Comparison of ENCODE assay signal across 17 cellular contexts in the genomic region with DNA sequence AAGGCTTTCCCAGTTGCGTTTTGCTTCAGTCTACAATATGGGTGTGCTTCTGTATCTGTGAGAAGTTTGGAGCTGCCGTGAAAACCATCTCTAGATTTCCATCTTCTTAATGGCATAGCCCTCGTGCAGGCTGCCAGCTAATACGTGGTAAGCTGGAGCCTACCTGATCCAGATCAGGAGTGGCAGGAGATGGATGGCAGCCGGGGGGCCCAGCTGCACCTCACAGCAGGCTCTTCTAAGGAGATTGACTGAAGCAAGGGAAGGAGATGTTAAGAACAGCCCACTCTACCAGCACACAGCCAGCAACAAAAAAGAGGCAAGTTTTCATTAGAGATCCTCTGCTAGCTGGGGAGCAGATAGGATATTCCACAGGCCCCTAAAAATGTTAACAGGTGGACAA.
"Had no signal": no experiment of that assay in that cellular context is flagged by ENCODE, and none has a peak within 500 bp of the region (broad histone marks: within the 10 kb centered on the region; RNA-seq: fewer than 3 reads in every experiment).

No MANE protein-coding gene starts in this region.

- H3K36me3 ChIP-seq: SJSA1 had no signal

- H3K9me3 ChIP-seq: SJSA1 had no signal

- H3K4me3 ChIP-seq: SJSA1, SK-N-MC had no signal

- H3K27ac ChIP-seq: SJSA1, SK-N-MC had no signal

- FAIRE-seq: RCC 7860 had no signal

- H3K27me3 ChIP-seq: SJSA1 had no signal

- DNase-seq: KBM-7, MM.1S, NCI-H1436, NCI-H187, NCI-H2029, NCI-H2081 treated with DMSO at 0.1 percent for 48 hours, NCI-H2171, NCI-H345, NCI-H446 treated with DMSO at 0.1 percent for 48 hours, NCI-H510A treated with DMSO at 0.1 percent for 48 hours, NCI-H526, Right ventricle myocardium superior, RPMI8226, SIG-M5 had no signal
